8 cellular contexts compared by ENCODE assay signal in genomic region chrX:155880586-155881157, GRCh38. TPM values are rescaled to one million over a fixed set of nuclear protein-coding genes. Genes with fewer than 3 reads are reported as not detected.
A peak's percentile ranks its signal among the peaks of the same experiment; 100 is the strongest.
DNase-seq lines count a peak whose midpoint lies in the region; FAIRE-seq and TF ChIP-seq lines count a peak whose summit lies in the region.

No MANE protein-coding gene starts in this region.

- no peak overlapping the region for H3K9ac ChIP-seq in neuronal stem cell (ENCODE audit: low read depth, low read length, poor library complexity)

- H3K9me3 Mint-ChIP-seq in activated naive CD4-positive, alpha-beta T cell treated with anti-CD3 and anti-CD28 coated beads for 36 hours = peaks cover 2% of the 10 kb centered on the region

- H2BK5ac ChIP-seq in neuronal stem cell (ENCODE audit: low read length) = no peak overlapping the region

- H3K27ac Mint-ChIP-seq in activated naive CD4-positive, alpha-beta T cell treated with anti-CD3 and anti-CD28 coated beads for 36 hours = peak overlapping the region; percentile 86

- H3K4me1 Mint-ChIP-seq in activated naive CD4-positive, alpha-beta T cell treated with anti-CD3 and anti-CD28 coated beads for 36 hours (ENCODE audit: low read depth) = peaks cover 19% of the 10 kb centered on the region

- H3K4me3 Mint-ChIP-seq in activated naive CD4-positive, alpha-beta T cell treated with anti-CD3 and anti-CD28 coated beads for 36 hours = peak overlapping the region; percentile 89

- H3K79me1 ChIP-seq in neuronal stem cell (ENCODE audit: low read depth, low read length) = no peaks in the 10 kb centered on the region

- no peak overlapping the region for H2BK12ac ChIP-seq in neuronal stem cell (ENCODE audit: low read length)

- no peak overlapping the region for H3K27ac ChIP-seq in PC-9
- no peak overlapping the region for H3K27ac ChIP-seq in neuronal stem cell (replicated peaks; ENCODE audit: low read length)

- H3K27me3 ChIP-seq in PC-9 (ENCODE audit: insufficient read depth, low read depth) = no peaks in the 10 kb centered on the region
- peaks cover 0 to 3% (median 0%) of the 10 kb centered on the region in 3 experiments for H3K27me3 ChIP-seq in neuronal stem cell (ENCODE audit: control insufficient read depth in 3 of 3, insufficient read depth in 3 of 3, low read depth in 1 of 3, low read length in 3 of 3)

- H3K4me3 ChIP-seq in PC-9 (peak overlapping the region; percentile 96), epithelial cell of esophagus (ENCODE audit: low read length) (peak overlapping the region; percentile 65), neuronal stem cell (ENCODE audit: low read length in 2 of 2) (peak overlapping the region; percentile 68 to 98)

- no peak for TF ChIP-seq POLR2A in GM12892 (IDR thresholded peaks at IDR 0.05; ENCODE audit: low read depth, low read length)

- TF ChIP-seq CTCF in PC-9 (conservative IDR thresholded peaks at IDR 0.05) (no peak), epithelial cell of esophagus (IDR thresholded peaks at IDR 0.05; ENCODE audit: insufficient read depth, low read depth, low read length, missing control alignments) (no peak)

- H2AFZ ChIP-seq in PC-9 (peak overlapping the region; percentile 93), neuronal stem cell (ENCODE audit: low read length) (peak overlapping the region; percentile 85)

- POLR2A ChIA-PET in PC-9 (lab: Charles Lee; ENCODE audit: unreplicated experiment) = no interaction called here

- DNase-seq in activated naive CD4-positive, alpha-beta T cell treated with anti-CD3 and anti-CD28 coated beads for 36 hours = no peak
- no peak for DNase-seq in activated naive CD4-positive, alpha-beta T cell treated with Interleukin-2 at 50 U/mL for 16 hours
- DNase-seq in PC-9 (no peak), epithelial cell of esophagus (ENCODE audit: low read depth) (peak; percentile 14), neuronal stem cell (ENCODE audit: low spot score) (no peak), GM12892 (ENCODE audit: insufficient read length) (no peak), kidney tubule cell (ENCODE audit: low spot score) (no peak)
- no peak for DNase-seq in activated CD8-positive, alpha-beta memory T cell treated with anti-CD3 and anti-CD28 coated beads, Interleukin-2, amount 50 U/mL, for 4 hours

- no peak overlapping the region for H3K14ac ChIP-seq in neuronal stem cell (ENCODE audit: low read length)

- H3K4ac ChIP-seq in neuronal stem cell (ENCODE audit: low read length) = no peak overlapping the region

- no peak overlapping the region for H2BK120ac ChIP-seq in neuronal stem cell (ENCODE audit: low read depth, low read length)

- no peak overlapping the region for H4K8ac ChIP-seq in neuronal stem cell (ENCODE audit: low read depth, low read length)

- no peak overlapping the region for H2AK5ac ChIP-seq in neuronal stem cell (ENCODE audit: low read depth, low read length)

- no peak overlapping the region for H3K23ac ChIP-seq in neuronal stem cell (ENCODE audit: low read depth, low read length, poor library complexity)

- H3K4me2 ChIP-seq in PC-9 (peak overlapping the region; percentile 89), neuronal stem cell (ENCODE audit: insufficient read depth, low read length, poor library complexity, severe bottlenecking) (peak overlapping the region; percentile 57)

- H3K4me1 ChIP-seq in PC-9 (replicated peaks; ENCODE audit: insufficient read depth) (0 out of 2 replicates have a peak, but pooled peaks cover 6% of the 10 kb centered on the region), neuronal stem cell (ENCODE audit: control insufficient read depth in 2 of 2, insufficient read depth in 1 of 2, low read depth in 1 of 2, low read length in 2 of 2) (no peaks in the 10 kb centered on the region)

- H3K9me2 ChIP-seq in PC-9 (ENCODE audit: insufficient read depth) = no peaks in the 10 kb centered on the region

- H2BK15ac ChIP-seq in neuronal stem cell (ENCODE audit: low read length) = no peak overlapping the region

- FAIRE-seq in GM12892 (lab: Jason Lieb, UNC) = no peak

- no peak overlapping the region for H4K91ac ChIP-seq in neuronal stem cell (ENCODE audit: low read depth, low read length, poor library complexity)

- H3K27me3 Mint-ChIP-seq in activated naive CD4-positive, alpha-beta T cell treated with anti-CD3 and anti-CD28 coated beads for 36 hours (ENCODE audit: low read depth) = no peaks in the 10 kb centered on the region

- no TSS peak for BruUV-seq in PC-9 (replicated peaks; lab: Mats Ljungman, UMichigan)

- no peaks in the 10 kb centered on the region for H3F3A ChIP-seq in PC-9 (ENCODE audit: insufficient read depth, low read depth)

- CTCF ChIA-PET in activated naive CD4-positive, alpha-beta T cell treated with anti-CD3 and anti-CD28 coated beads for 36 hours (lab: Charles Lee) = no interaction called here
- CTCF ChIA-PET in PC-9 (lab: Charles Lee) = no interaction called here

- no peaks in the 10 kb centered on the region; the same call in 1 of the 2 replicates for H4K20me1 ChIP-seq in PC-9 (ENCODE audit: insufficient read depth)

- H3K79me2 ChIP-seq in PC-9 (ENCODE audit: low read depth) = peaks cover 30% of the 10 kb centered on the region

- H3K36me3 Mint-ChIP-seq in activated naive CD4-positive, alpha-beta T cell treated with anti-CD3 and anti-CD28 coated beads for 36 hours (ENCODE audit: low read depth) = no peaks in the 10 kb centered on the region

- WGBS in neuronal stem cell (ENCODE audit: extremely low coverage in 2 of 2, insufficient read length in 2 of 2, insufficient replicate concordance in 1 of 2), 2 donors = no CpG with 5 or more reads among the region's 13 CpGs

- no peak overlapping the region for H3K18ac ChIP-seq in neuronal stem cell (ENCODE audit: low read length)

- H3K9me3 ChIP-seq in PC-9 (ENCODE audit: insufficient read depth, low read depth) (no peaks in the 10 kb centered on the region), neuronal stem cell (replicated peaks in 1 of 2; ENCODE audit: control insufficient read depth in 2 of 2, insufficient read depth in 1 of 2, low read depth in 1 of 2, low read length in 2 of 2) (peaks cover 0 to 5% of the 10 kb centered on the region in 2 donors)

- intact Hi-C loops in activated naive CD4-positive, alpha-beta T cell treated with anti-CD3 and anti-CD28 coated beads for 36 hours (cut with micrococcal nuclease) = loop anchor here (1.0 to 5.0 kb wide), 3 partner anchors 113 to 618 kb away; partner anchors contain the start of genes RAB39B, SPRY3 and TMLHE
- intact Hi-C loops in PC-9 (cut with micrococcal nuclease; ENCODE audit: unreplicated experiment) = loop anchor here (2.0 kb wide), 1 partner anchor 854 kb away; the partner anchor contains the start of gene FUNDC2

- no peaks in the 10 kb centered on the region for H3K36me3 ChIP-seq in PC-9 (ENCODE audit: low read depth)
- no peaks in the 10 kb centered on the region for H3K36me3 ChIP-seq in neuronal stem cell (replicated peaks in 1 of 2; ENCODE audit: control insufficient read depth in 2 of 2, insufficient read depth in 2 of 2, low read length in 2 of 2)

RNA-seq across cellular contexts. Expression of gene VAMP7, which starts 0.5 kb away (rescaled TPM):
- total RNA-seq in activated naive CD4-positive, alpha-beta T cell treated with anti-CD3 and anti-CD28 coated beads for 36 hours = 10 to 100 TPM; 33.5 to 34.4 TPM
- total RNA-seq in PC-9 (2021) = 60.2 and 77.7 TPM in 2 replicates
- polyA plus RNA-seq in neuronal stem cell (2013, experiment 1 of 2) = 22.5 TPM
- polyA plus RNA-seq in neuronal stem cell (2013, experiment 2 of 2) = 21.7 TPM
- 25.2 TPM for polyA plus RNA-seq in GM12892 (2012; ENCODE audit: missing spikeins)
